Comparison of ENCODE assay signal across 8 cellular contexts in genomic region chr7:149196705-149197171, GRCh38. TPM values are rescaled to one million over a fixed set of nuclear protein-coding genes. Genes with fewer than 3 reads are reported as not detected.
DNase-seq lines count a peak whose midpoint lies in the region; ATAC-seq and TF ChIP-seq lines count a peak whose summit lies in the region.

No MANE protein-coding gene starts in this region.

- no peaks in the 10 kb centered on the region for H3K27me3 ChIP-seq in AG04450 (ENCODE audit: control insufficient read depth, insufficient read depth, low read length)
- 0 out of 2 replicates have a peak, but pooled peaks cover 2% of the 10 kb centered on the region for H3K27me3 ChIP-seq in OCI-LY1 (ENCODE audit: insufficient read depth, low read length)
- H3K27me3 ChIP-seq in muscle layer of duodenum (ENCODE audit: low read depth, low read length): no peaks in the 10 kb centered on the region

- H3K79me2 ChIP-seq in OCI-LY1 (ENCODE audit: insufficient read depth, low read length): no peaks in the 10 kb centered on the region

- no peak overlapping the region for H2AFZ ChIP-seq in OCI-LY1 (ENCODE audit: low read length)

- H3K4me3 ChIP-seq in AG04450 (ENCODE audit: low read depth, low read length) (peak overlapping the region; percentile 80), OCI-LY1 (ENCODE audit: low read depth, low read length, poor library complexity, severe bottlenecking) (peak overlapping the region; percentile 73), choroid plexus epithelial cell (ENCODE audit: low read depth, low read length) (peak overlapping the region; percentile 94), muscle layer of duodenum (ENCODE audit: low read depth in 1 of 2, low read length in 2 of 2) (peak overlapping the region; percentile 70 to 89)

- peak overlapping the region; percentile 66 for H3K9ac ChIP-seq in OCI-LY1 (ENCODE audit: low read length)

- H3K4me1 ChIP-seq in OCI-LY1 (ENCODE audit: insufficient read depth, low read length, severe bottlenecking) (peaks cover 16% of the 10 kb centered on the region), muscle layer of duodenum (ENCODE audit: control insufficient read depth in 1 of 2, insufficient read depth in 2 of 2, low read length in 2 of 2) (peaks cover 3 to 18% of the 10 kb centered on the region in 2 donors)

- ATAC-seq in GM19035 (IDR thresholded peaks at IDR 0.05; ENCODE audit: unreplicated experiment) (peak; percentile 14), HG02885 (IDR thresholded peaks at IDR 0.05; ENCODE audit: poor library complexity, unreplicated experiment) (no peak), GM21528 (IDR thresholded peaks at IDR 0.05; ENCODE audit: low FRiP score, unreplicated experiment) (no peak)

- H3K9me3 ChIP-seq in AG04450 (ENCODE audit: control insufficient read depth, insufficient read depth, low read length): no peaks in the 10 kb centered on the region
- no peaks in the 10 kb centered on the region for H3K9me3 ChIP-seq in OCI-LY1 (ENCODE audit: low read length)
- no peaks in the 10 kb centered on the region for H3K9me3 ChIP-seq in muscle layer of duodenum (ENCODE audit: control insufficient read depth in 1 of 2, low read length in 2 of 2)

- no peak for DNase-seq in AG04450 (ENCODE audit: low read depth, low spot score)
- DNase-seq in choroid plexus epithelial cell (ENCODE audit: low read depth): peak; percentile 36
- DNase-seq in hypothalamus (lab: John Stamatoyannopoulos, UW): no peak

- CTCF ChIA-PET in AG04450 (lab: Charles Lee): interaction anchor here (2.4 kb wide), 1 partner anchor 11 kb away, joined by 13 read pairs; no protein-coding TSS in a partner anchor

- no peaks in the 10 kb centered on the region for H4K20me1 ChIP-seq in OCI-LY1 (ENCODE audit: insufficient read depth, low read length)

- H3K4me2 ChIP-seq in OCI-LY1 (ENCODE audit: low read length): peak overlapping the region; percentile 76

- no peaks in the 10 kb centered on the region for H3K9me2 ChIP-seq in OCI-LY1 (ENCODE audit: low read depth, low read length)

- POLR2A ChIA-PET in AG04450 (lab: Yijun Ruan, JAX): interaction anchor here (0.6 kb wide), 1 partner anchor 38 kb away, joined by 4 read pairs; no protein-coding TSS in a partner anchor

- H3K27ac ChIP-seq in AG04450 (ENCODE audit: low read depth, low read length): peak overlapping the region; percentile 31
- peak overlapping the region; percentile 8 for H3K27ac ChIP-seq in OCI-LY1 (ENCODE audit: low read depth, low read length, poor library complexity, severe bottlenecking)
- H3K27ac ChIP-seq in muscle layer of duodenum (ENCODE audit: low read length): peak overlapping the region; percentile 82

- H3F3A ChIP-seq in OCI-LY1 (ENCODE audit: insufficient read depth, low read length): no peaks in the 10 kb centered on the region

- no peak for TF ChIP-seq CTCF in AG04450 (IDR thresholded peaks at IDR 0.05; ENCODE audit: low read depth, low read length)
- TF ChIP-seq CTCF in OCI-LY1 (IDR thresholded peaks at IDR 0.05; ENCODE audit: low read length): no peak
- TF ChIP-seq CTCF in choroid plexus epithelial cell (conservative IDR thresholded peaks at IDR 0.05; ENCODE audit: low read depth, low read length): no peak

- H3K36me3 ChIP-seq in OCI-LY1 (ENCODE audit: insufficient read depth, low read length): peaks cover 33% of the 10 kb centered on the region
- H3K36me3 ChIP-seq in muscle layer of duodenum (ENCODE audit: control insufficient read depth in 1 of 2, insufficient read depth in 2 of 2, low read length in 2 of 2): peaks cover 26 to 30% of the 10 kb centered on the region in 2 donors

RNA-seq across cellular contexts. Expression of gene ZNF282, which starts 1.4 kb away (rescaled TPM):
- polyA plus RNA-seq in AG04450 (2011; rRNA removed): 8.2 and 9.9 TPM in 2 replicates
- 14.8 and 16.8 TPM in 2 replicates for polyA minus RNA-seq in AG04450 (2011; rRNA and poly(A)+ RNA removed)

RNA-seq across cellular contexts. Expression of gene ZNF212, which starts 42.7 kb away (rescaled TPM):
- 4.1 and 4.2 TPM in 2 replicates for polyA plus RNA-seq in AG04450 (2011; rRNA removed)
- polyA minus RNA-seq in AG04450 (2011; rRNA and poly(A)+ RNA removed): 4.5 and 4.6 TPM in 2 replicates

RNA-seq across cellular contexts. Expression of gene ZNF398, which starts 49.5 kb away (rescaled TPM):
- polyA plus RNA-seq in AG04450 (2011; rRNA removed): 6.6 and 6.8 TPM in 2 replicates
- 21.4 and 21.7 TPM in 2 replicates for polyA minus RNA-seq in AG04450 (2011; rRNA and poly(A)+ RNA removed)

Comparison
In these comparisons a context has a peak if more than half of its experiments do, and no peak if none do; other contexts are left out.
1. H3K27ac ChIP-seq: peak in every context shown above with its lines; median percentile 82 in muscle layer of duodenum; 31 in AG04450; 8 in OCI-LY1.